ENCODE assay signal across 1 cellular context in genomic region chr1:3480369-3480719, GRCh38.
TF ChIP-seq lines count a peak whose summit lies in the region.

No MANE protein-coding gene starts in this region.

TF ChIP-seq in HepG2, 621 proteins besides CTCF, POLR2A, EP300 and RAD21 (continued from another document):
- TF ChIP-seq ZBTB39 (CRISPR knock-in tag; IDR thresholded peaks at IDR 0.05), result no peak
- TF ChIP-seq U2AF2 (IDR thresholded peaks at IDR 0.05; ENCODE audit: low read depth, low read length), result no peak
- 0 out of 2 replicates have a peak, but pooled peaks have one; percentile 31 for TF ChIP-seq ZNF891 (CRISPR knock-in tag; IDR thresholded peaks at IDR 0.05)
- TF ChIP-seq HNF4G (IDR thresholded peaks at IDR 0.05; ENCODE audit: borderline replicate concordance, low read depth, low read length), result peak; percentile 72
- peak; percentile 80 for TF ChIP-seq HNF4G (CRISPR knock-in tag; IDR thresholded peaks at IDR 0.05; ENCODE audit: borderline replicate concordance, low read depth)
- 0 out of 2 replicates have a peak, but pooled peaks have one; percentile 21 for TF ChIP-seq BRD4 (CRISPR knock-in tag; IDR thresholded peaks at IDR 0.05)
- TF ChIP-seq ZNF605 (CRISPR knock-in tag; IDR thresholded peaks at IDR 0.05), result 0 out of 2 replicates have a peak, but pooled peaks have one; percentile 31
- TF ChIP-seq PHF8 (CRISPR knock-in tag; IDR thresholded peaks at IDR 0.05), result no peak
- 0 out of 2 replicates have a peak, but pooled peaks have one; percentile 38 for TF ChIP-seq ESRRA (CRISPR knock-in tag; IDR thresholded peaks at IDR 0.05; ENCODE audit: low read depth)
- TF ChIP-seq MED1 (CRISPR knock-in tag; IDR thresholded peaks at IDR 0.05), result peak; percentile 49; the same call in 1 of the 2 replicates
- no peak for TF ChIP-seq ZFP36L2 (CRISPR knock-in tag; IDR thresholded peaks at IDR 0.05)
- TF ChIP-seq KDM5B (CRISPR knock-in tag; IDR thresholded peaks at IDR 0.05; ENCODE audit: borderline replicate concordance), result peak; percentile 58; the same call in 1 of the 2 replicates
- no peak for TF ChIP-seq NFKBIZ (CRISPR knock-in tag; IDR thresholded peaks at IDR 0.05)
- no peak for TF ChIP-seq PAX8 (CRISPR knock-in tag; IDR thresholded peaks at IDR 0.05; ENCODE audit: borderline replicate concordance)
- 0 out of 2 replicates have a peak, but pooled peaks have one; percentile 37 for TF ChIP-seq ZNF746 (CRISPR knock-in tag; IDR thresholded peaks at IDR 0.05)
- TF ChIP-seq, protein P1, sequence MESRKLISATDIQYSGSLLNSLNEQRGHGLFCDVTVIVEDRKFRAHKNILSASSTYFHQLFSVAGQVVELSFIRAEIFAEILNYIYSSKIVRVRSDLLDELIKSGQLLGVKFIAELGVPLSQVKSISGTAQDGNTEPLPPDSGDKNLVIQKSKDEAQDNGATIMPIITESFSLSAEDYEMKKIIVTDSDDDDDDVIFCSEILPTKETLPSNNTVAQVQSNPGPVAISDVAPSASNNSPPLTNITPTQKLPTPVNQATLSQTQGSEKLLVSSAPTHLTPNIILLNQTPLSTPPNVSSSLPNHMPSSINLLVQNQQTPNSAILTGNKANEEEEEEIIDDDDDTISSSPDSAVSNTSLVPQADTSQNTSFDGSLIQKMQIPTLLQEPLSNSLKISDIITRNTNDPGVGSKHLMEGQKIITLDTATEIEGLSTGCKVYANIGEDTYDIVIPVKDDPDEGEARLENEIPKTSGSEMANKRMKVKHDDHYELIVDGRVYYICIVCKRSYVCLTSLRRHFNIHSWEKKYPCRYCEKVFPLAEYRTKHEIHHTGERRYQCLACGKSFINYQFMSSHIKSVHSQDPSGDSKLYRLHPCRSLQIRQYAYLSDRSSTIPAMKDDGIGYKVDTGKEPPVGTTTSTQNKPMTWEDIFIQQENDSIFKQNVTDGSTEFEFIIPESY (CRISPR knock-in tag; IDR thresholded peaks at IDR 0.05), result peak; percentile 64
